In the genomic region with DNA sequence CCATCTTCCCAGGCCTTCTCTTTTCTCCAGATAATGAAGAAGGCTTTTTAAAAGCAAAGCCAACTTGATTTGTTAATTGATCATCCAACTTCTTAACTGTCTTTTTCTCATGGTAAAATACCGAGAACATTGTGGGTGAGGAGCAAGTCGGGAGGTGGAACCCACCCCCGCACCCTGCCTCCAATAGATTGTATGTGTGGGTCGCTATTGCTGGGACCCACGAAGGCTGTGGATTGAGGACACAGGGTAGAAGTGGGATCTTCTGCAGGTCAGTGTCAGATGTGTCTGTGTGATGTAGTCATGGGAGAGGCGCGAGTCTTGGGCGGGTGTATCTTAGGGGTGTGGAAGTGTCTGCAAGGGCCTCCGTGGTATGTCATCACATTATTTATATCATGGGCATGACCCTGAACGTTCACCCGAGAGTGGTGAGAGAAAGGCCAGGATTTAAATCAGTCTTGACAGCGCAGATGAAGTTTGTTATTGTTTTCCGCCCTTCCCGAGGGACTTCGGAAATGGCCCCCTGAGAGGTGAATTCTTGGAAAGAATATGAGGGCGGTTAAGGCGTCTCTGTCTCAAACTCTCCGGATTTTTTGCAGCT, we compare ENCODE assay signal across 8 cellular contexts. TPM values are rescaled to one million over a fixed set of nuclear protein-coding genes. Genes with fewer than 3 reads are reported as not detected.
DNase-seq lines count a peak whose midpoint lies in the region; ATAC-seq, FAIRE-seq and TF ChIP-seq lines count a peak whose summit lies in the region.

No MANE protein-coding gene starts in this region.

- peaks cover 37% of the 10 kb centered on the region for H3K27me3 Mint-ChIP-seq in H9 (ENCODE audit: low read depth)
- H3K27me3 Mint-ChIP-seq in stimulated activated naive CD8-positive, alpha-beta T cell treated with anti-CD3 and anti-CD28 coated beads, Interleukin-15, amount 100 ng/mL, for 72 hours = no peaks in the 10 kb centered on the region

- H2BK20ac ChIP-seq in H9 (ENCODE audit: low read depth, low read length, poor library complexity, severe bottlenecking) = no peak overlapping the region

- H3K27ac Mint-ChIP-seq in H9 = peak overlapping the region in 1 of 3 experiments; percentile 20; a peak in 2 of 7 replicates
- H3K27ac Mint-ChIP-seq in stimulated activated naive CD8-positive, alpha-beta T cell treated with anti-CD3 and anti-CD28 coated beads, Interleukin-15, amount 100 ng/mL, for 72 hours = peak overlapping the region; percentile 5 to 70

- CTCF ChIA-PET in RWPE1 (lab: Yijun Ruan, JAX) = interaction anchor here (0.6 kb wide), 1 partner anchor 10 kb away, joined by 3 read pairs; no protein-coding TSS in a partner anchor

- H3K14ac ChIP-seq in H9 (ENCODE audit: insufficient read depth, low read length) = no peak overlapping the region

- H3K4me1 Mint-ChIP-seq in H9 = peaks cover 16 to 18% of the 10 kb centered on the region in 2 experiments
- peaks cover 39% of the 10 kb centered on the region for H3K4me1 Mint-ChIP-seq in stimulated activated naive CD8-positive, alpha-beta T cell treated with anti-CD3 and anti-CD28 coated beads, Interleukin-15, amount 100 ng/mL, for 72 hours

- peaks cover 15% of the 10 kb centered on the region for H3K23me2 ChIP-seq in H9 (ENCODE audit: insufficient read length, low read depth, low read length, poor library complexity, severe bottlenecking)

- peak overlapping the region; percentile 20; the same call in 1 of the 2 replicates for H3K27ac ChIP-seq in C4-2B
- H3K27ac ChIP-seq in H9 (ENCODE audit: insufficient read length, low read depth, low read length) = no peak overlapping the region
- peak overlapping the region; percentile 62 for H3K27ac ChIP-seq in RWPE1

- H3K79me1 ChIP-seq in H9 (ENCODE audit: insufficient read depth, low read depth, low read length, poor library complexity, severe bottlenecking) = no peaks in the 10 kb centered on the region

- H3K36me3 Mint-ChIP-seq in H9 (ENCODE audit: insufficient read depth in 1 of 3, low read depth in 3 of 3) = peaks cover 0 to 4% (median 0%) of the 10 kb centered on the region in 3 experiments; a peak in 2 of 7 replicates

- H4K20me1 ChIP-seq in H9 (ENCODE audit: control insufficient read depth, insufficient read depth, insufficient read length) = no peaks in the 10 kb centered on the region

- no peak overlapping the region for H4K91ac ChIP-seq in H9 (ENCODE audit: insufficient read length, low read depth, low read length)

- FAIRE-seq in bronchial epithelial cell (lab: Jason Lieb, UNC) = no peak

- H3K4me2 ChIP-seq in H9 (ENCODE audit: insufficient read depth, insufficient read length, low read length) = peak overlapping the region; percentile 76

- no peak overlapping the region for H4K8ac ChIP-seq in H9 (replicated peaks; ENCODE audit: insufficient read length, low read depth, low read length)

- H2BK15ac ChIP-seq in H9 (ENCODE audit: low read depth, low read length) = no peak overlapping the region

- H2BK120ac ChIP-seq in H9 (ENCODE audit: low read depth, low read length, poor library complexity, severe bottlenecking) = no peak overlapping the region

- H3K9me3 Mint-ChIP-seq in H9 = no peaks in the 10 kb centered on the region
- H3K9me3 Mint-ChIP-seq in stimulated activated naive CD8-positive, alpha-beta T cell treated with anti-CD3 and anti-CD28 coated beads, Interleukin-15, amount 100 ng/mL, for 72 hours = no peaks in the 10 kb centered on the region

- no peak overlapping the region for H3K18ac ChIP-seq in H9 (ENCODE audit: insufficient read length, low read depth, low read length)

- DNase-seq in H9 (no peak), RWPE1 (ENCODE audit: low spot score) (no peak), bronchial epithelial cell (ENCODE audit: low read depth) (no peak), left kidney (ENCODE audit: low read depth, low spot score) (peak; percentile 81), NCI-H1436 (lab: John Stamatoyannopoulos, UW) (no peak)
- peak in 1 of 2 donors; percentile 17 for DNase-seq in stimulated activated naive CD8-positive, alpha-beta T cell treated with anti-CD3 and anti-CD28 coated beads, Interleukin-15, amount 100 ng/mL, for 72 hours

- H3K27me3 ChIP-seq in H9 (ENCODE audit: insufficient read depth, low read length) = no peaks in the 10 kb centered on the region; the same call in 1 of the 2 replicates
- H3K27me3 ChIP-seq in bronchial epithelial cell (ENCODE audit: control insufficient read depth, insufficient read depth, low read length) = no peaks in the 10 kb centered on the region

- H3K9ac ChIP-seq in H9 (ENCODE audit: extremely low read depth, insufficient read length, low read length) = no peak overlapping the region

- H3K4ac ChIP-seq in H9 (ENCODE audit: low read depth, low read length) = no peak overlapping the region

- H2AK5ac ChIP-seq in H9 (ENCODE audit: insufficient read length, low read length) = no peak overlapping the region

- H2BK12ac ChIP-seq in H9 (ENCODE audit: insufficient read length, low read depth, low read length) = no peak overlapping the region

- TF ChIP-seq CTCF in C4-2B (conservative IDR thresholded peaks at IDR 0.05) (no peak), H9 (conservative IDR thresholded peaks at IDR 0.05) (no peak), RWPE1 (conservative IDR thresholded peaks at IDR 0.05; ENCODE audit: low read depth) (no peak), bronchial epithelial cell (IDR thresholded peaks at IDR 0.05; ENCODE audit: insufficient read depth, low read length, severe bottlenecking) (no peak)

- H3K9me3 ChIP-seq in H9 (ENCODE audit: control insufficient read depth, low read depth, low read length) = no peaks in the 10 kb centered on the region

- peaks cover 9% of the 10 kb centered on the region; the same call in 1 of the 2 replicates for H3K4me1 ChIP-seq in H9 (ENCODE audit: insufficient read depth, low read length)

- H3K56ac ChIP-seq in H9 (ENCODE audit: insufficient read length, low read depth, low read length) = no peak overlapping the region

- H3K36me3 ChIP-seq in bronchial epithelial cell (ENCODE audit: control insufficient read depth, insufficient read depth, low read length) = no peaks in the 10 kb centered on the region

- WGBS in H9 (ENCODE audit: extremely low coverage, insufficient read length, low lambda C conversion rate) = no CpG with 5 or more reads among the region's 18 CpGs

- H3K23ac ChIP-seq in H9 (ENCODE audit: insufficient read length, low read depth, low read length) = no peak overlapping the region

- H3T11ph ChIP-seq in H9 (ENCODE audit: low read length) = no peak overlapping the region

- no peak overlapping the region for H2AFZ ChIP-seq in H9 (ENCODE audit: low read length)

- H2BK5ac ChIP-seq in H9 (ENCODE audit: insufficient read length, low read length) = no peak overlapping the region

- H3K4me3 ChIP-seq in bronchial epithelial cell (ENCODE audit: low read depth, low read length) = peak overlapping the region; percentile 51

- no peak overlapping the region for H4K5ac ChIP-seq in H9 (ENCODE audit: insufficient read length, low read depth, low read length)

- no peaks in the 10 kb centered on the region for H3K79me2 ChIP-seq in H9 (ENCODE audit: insufficient read depth, low read length)

- peak; percentile 39 for ATAC-seq in stimulated activated naive CD8-positive, alpha-beta T cell treated with anti-CD3 and anti-CD28 coated beads, Interleukin-15, amount 100 ng/mL, for 72 hours
- no peak for ATAC-seq in GM21825 (IDR thresholded peaks at IDR 0.05; ENCODE audit: unreplicated experiment)

- peak overlapping the region; percentile 81 to 90 for H3K4me3 Mint-ChIP-seq in H9
- H3K4me3 Mint-ChIP-seq in stimulated activated naive CD8-positive, alpha-beta T cell treated with anti-CD3 and anti-CD28 coated beads, Interleukin-15, amount 100 ng/mL, for 72 hours = peak overlapping the region; percentile 72 to 82

- POLR2A ChIA-PET in RWPE1 (lab: Yijun Ruan, JAX; ENCODE audit: low non-redundant PET) = interaction anchor here (1.0 kb wide), 1 partner anchor 77 kb away, joined by 3 read pairs; the partner anchor contains the start of gene MCM3

RNA-seq across cellular contexts. Expression of gene PAQR8, which starts 0.5 kb away (rescaled TPM):
- total RNA-seq in H9 (2021) (3.0 and 3.4 TPM in 2 replicates), bronchial epithelial cell (1.3 and 5.6 TPM in 2 replicates)

RNA-seq across cellular contexts. Expression of gene EFHC1, which starts 58.7 kb away (rescaled TPM):
- total RNA-seq in H9 (2021) (11.8 and 13.2 TPM in 2 replicates), bronchial epithelial cell (4.5 and 6.6 TPM in 2 replicates)
